ENCODE assay signal across 21 cellular contexts in the genomic region with DNA sequence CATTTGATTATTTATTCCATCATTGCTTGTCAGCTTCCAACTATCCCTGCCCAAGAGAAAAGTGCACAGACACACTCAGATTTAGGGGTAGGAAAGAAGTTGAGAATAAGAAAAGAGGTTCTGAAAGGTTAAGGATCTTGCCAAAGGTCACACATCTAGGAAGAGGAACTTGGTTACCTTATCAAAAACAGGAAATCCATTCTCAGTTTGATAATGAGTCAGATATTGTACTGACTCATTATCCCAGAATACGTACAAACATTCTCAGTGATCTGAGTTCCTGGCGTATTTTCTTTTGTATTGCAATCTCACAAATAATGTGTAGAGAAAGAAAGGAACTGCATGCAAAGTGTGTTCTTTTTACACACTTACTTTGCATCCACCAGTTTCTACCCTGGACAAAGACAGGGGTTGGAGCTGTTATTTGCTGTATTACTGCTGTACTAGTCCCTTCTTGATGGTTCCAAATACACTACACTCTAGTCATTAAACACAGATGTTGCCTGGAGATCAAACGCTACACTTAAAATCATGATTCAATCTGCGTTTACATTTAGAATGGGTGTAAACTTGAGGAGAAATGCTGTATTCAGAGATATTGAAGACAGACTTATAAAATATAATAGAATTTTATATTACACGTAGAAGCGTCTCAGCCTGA.
DNase-seq lines count a peak whose midpoint lies in the region; ATAC-seq and TF ChIP-seq lines count a peak whose summit lies in the region.
"Had no signal": no experiment of that assay in that cellular context is flagged by ENCODE, and none has a peak within 500 bp of the region (broad histone marks: within the 10 kb centered on the region; RNA-seq: fewer than 3 reads in every experiment).

No MANE protein-coding gene starts in this region.

- 77% methylated on average over 6 of the region's 6 CpGs for WGBS in mammary epithelial cell (ENCODE audit: low coverage, missing lambda C conversion rate)

- H3K4me3 Mint-ChIP-seq in MCF 10A (ENCODE audit: unreplicated experiment), result no peak overlapping the region
- H3K4me3 Mint-ChIP-seq in stimulated activated memory B cell treated with anti-CD40 and anti-IgM and Interleukin-4, amounts not matched to agents 10 μg/mL and 1 μg/mL and 100 μg/mL, for 72 hours, result no peak overlapping the region
- H3K4me3 Mint-ChIP-seq: H9 had no signal

- H3K4me1 ChIP-seq in mammary epithelial cell (ENCODE audit: insufficient read depth, low read length) (no peaks in the 10 kb centered on the region), BE2C (no peaks in the 10 kb centered on the region; the same call in 1 of the 2 replicates)
- H3K4me1 ChIP-seq: parathyroid adenoma had no signal

- BruUV-seq in MCF 10A (replicated peaks; lab: Mats Ljungman, UMichigan), result no TSS peak
- no TSS peak for BruUV-seq in mammary epithelial cell (replicated peaks; lab: Mats Ljungman, UMichigan)

- H3K9me3 ChIP-seq in mammary epithelial cell (replicated peaks; ENCODE audit: insufficient read depth, low read length), result no peaks in the 10 kb centered on the region
- H3K9me3 ChIP-seq in BE2C, result no peaks in the 10 kb centered on the region
- H3K9me3 ChIP-seq: heart right ventricle had no signal

- H3K27ac ChIP-seq in mammary epithelial cell (ENCODE audit: insufficient read depth, low read depth, low read length) (no peak overlapping the region), RWPE1 (no peak overlapping the region)
- H3K27ac ChIP-seq: epithelial cell of prostate, heart right ventricle, parathyroid adenoma had no signal

- dilution Hi-C loops in mammary epithelial cell (cut with HindIII; ENCODE audit: low sequenced_read_pairs), result no loop called here

- CTCF ChIA-PET in MCF 10A (lab: Yijun Ruan, JAX), result interaction anchor here (0.9 kb wide), 1 partner anchor 682 kb away, joined by 4 read pairs; no protein-coding TSS in a partner anchor
- CTCF ChIA-PET in mammary epithelial cell (lab: Charles Lee; ENCODE audit: low non-redundant PET), result no interaction called here
- CTCF ChIA-PET in RWPE1 (lab: Yijun Ruan, JAX), result interaction anchor here (0.5 kb wide), 1 partner anchor 1222 kb away, joined by 3 read pairs; no protein-coding TSS in a partner anchor

- peak; percentile 41 for ATAC-seq in esophagus mucosa
- peak; percentile 78 for ATAC-seq in stimulated activated memory B cell treated with anti-CD40 and anti-IgM and Interleukin-4, amounts not matched to agents 10 μg/mL and 1 μg/mL and 100 μg/mL, for 72 hours

- H3K4me1 Mint-ChIP-seq in MCF 10A (ENCODE audit: insufficient read depth, unreplicated experiment), result peaks cover 19% of the 10 kb centered on the region
- H3K4me1 Mint-ChIP-seq in stimulated activated memory B cell treated with anti-CD40 and anti-IgM and Interleukin-4, amounts not matched to agents 10 μg/mL and 1 μg/mL and 100 μg/mL, for 72 hours, result peaks cover 32% of the 10 kb centered on the region

- DNase-seq in MCF 10A (ENCODE audit: unreplicated experiment) (peak; percentile 17), mammary epithelial cell (no peak), RWPE1 (ENCODE audit: low spot score) (peak; percentile 29), NCI-H1092 (lab: John Stamatoyannopoulos, UW) (no peak), BE2C (no peak)
- no peak for DNase-seq in activated CD4-positive, alpha-beta T cell treated with anti-CD3 and anti-CD28 coated beads for 48 hours
- DNase-seq: activated CD4-positive, alpha-beta T cell treated with anti-CD3 and anti-CD28 coated beads, Interleukin-2, amount 50 U/mL, for 4 hours; activated T-cell treated with anti-CD3 and anti-CD28 coated beads, Interleukin-2, amount 50 U/mL, for 48 hours; COR-L47; H9; heart right ventricle; kidney glomerular epithelial cell; NCI-H1048; NCI-H82; SHP77; stimulated activated naive CD4-positive, alpha-beta T cell treated with Interleukin-2 at 50 U/mL for 16 hours; T-helper 9 cell had no signal

- no peaks in the 10 kb centered on the region for H3K9me3 Mint-ChIP-seq in MCF 10A (ENCODE audit: unreplicated experiment)
- peaks cover 3% of the 10 kb centered on the region for H3K9me3 Mint-ChIP-seq in stimulated activated memory B cell treated with anti-CD40 and anti-IgM and Interleukin-4, amounts not matched to agents 10 μg/mL and 1 μg/mL and 100 μg/mL, for 72 hours
- H3K9me3 Mint-ChIP-seq: H9 had no signal

- H2AFZ ChIP-seq in mammary epithelial cell (ENCODE audit: low read depth, low read length), result no peak overlapping the region
- H2AFZ ChIP-seq: parathyroid adenoma had no signal

- H3K4me2 ChIP-seq in mammary epithelial cell (ENCODE audit: insufficient read depth, low read depth, low read length), result no peak overlapping the region

- H4K20me1 ChIP-seq in mammary epithelial cell (ENCODE audit: insufficient read depth, low read length), result no peaks in the 10 kb centered on the region

- TF ChIP-seq CTCF in MCF 10A (IDR thresholded peaks at IDR 0.05; ENCODE audit: unreplicated experiment) (no peak), mammary epithelial cell (conservative IDR thresholded peaks at IDR 0.05 in 1 of 2, IDR thresholded peaks at IDR 0.05 in 1 of 2; ENCODE audit: extremely low read depth in 1 of 2, insufficient read depth in 1 of 2, low read depth in 1 of 2, low read length in 2 of 2) (no peak), RWPE1 (conservative IDR thresholded peaks at IDR 0.05; ENCODE audit: low read depth) (no peak), BE2C (IDR thresholded peaks at IDR 0.05; ENCODE audit: low read depth, low read length) (no peak)

- H3K27me3 Mint-ChIP-seq in MCF 10A (ENCODE audit: insufficient read depth, unreplicated experiment), result no peaks in the 10 kb centered on the region
- no peaks in the 10 kb centered on the region for H3K27me3 Mint-ChIP-seq in stimulated activated memory B cell treated with anti-CD40 and anti-IgM and Interleukin-4, amounts not matched to agents 10 μg/mL and 1 μg/mL and 100 μg/mL, for 72 hours

- POLR2A ChIA-PET in MCF 10A (lab: Yijun Ruan, JAX) (no interaction called here), RWPE1 (lab: Yijun Ruan, JAX; ENCODE audit: low non-redundant PET) (no interaction called here)

- H3K27me3 ChIP-seq in mammary epithelial cell (ENCODE audit: insufficient read depth, low read length) (no peaks in the 10 kb centered on the region), BE2C (no peaks in the 10 kb centered on the region)
- H3K27me3 ChIP-seq: heart right ventricle had no signal

- H3K4me3 ChIP-seq in mammary epithelial cell (replicated peaks in 1 of 3; ENCODE audit: insufficient read depth in 1 of 3, low read depth in 2 of 3, low read length in 3 of 3) (no peak overlapping the region), BE2C (ENCODE audit: low read depth, low read length) (no peak overlapping the region)
- H3K4me3 ChIP-seq: heart right ventricle had no signal

- intact Hi-C loops in MCF 10A (cut with micrococcal nuclease) (no loop called here), mammary epithelial cell (cut with micrococcal nuclease) (no loop called here)

- in situ Hi-C loops in mammary epithelial cell (cut with MboI; ENCODE audit: low sequenced_read_pairs in 2 of 2), result no loop called here

- H3K36me3 Mint-ChIP-seq in MCF 10A (ENCODE audit: insufficient read depth, unreplicated experiment), result no peaks in the 10 kb centered on the region
- H3K36me3 Mint-ChIP-seq in stimulated activated memory B cell treated with anti-CD40 and anti-IgM and Interleukin-4, amounts not matched to agents 10 μg/mL and 1 μg/mL and 100 μg/mL, for 72 hours, result no peaks in the 10 kb centered on the region

- no peaks in the 10 kb centered on the region for H3K79me2 ChIP-seq in mammary epithelial cell (ENCODE audit: insufficient read depth, low read length)
- H3K79me2 ChIP-seq: parathyroid adenoma had no signal

- no peak overlapping the region for H3K27ac Mint-ChIP-seq in MCF 10A (ENCODE audit: low read depth, unreplicated experiment)
- no peak overlapping the region for H3K27ac Mint-ChIP-seq in stimulated activated memory B cell treated with anti-CD40 and anti-IgM and Interleukin-4, amounts not matched to agents 10 μg/mL and 1 μg/mL and 100 μg/mL, for 72 hours
- H3K27ac Mint-ChIP-seq: H9 had no signal

- H3K36me3 ChIP-seq in mammary epithelial cell (ENCODE audit: insufficient read depth, low read length) (no peaks in the 10 kb centered on the region), BE2C (no peaks in the 10 kb centered on the region)
- H3K36me3 ChIP-seq: heart right ventricle had no signal

- no peak overlapping the region for H3K9ac ChIP-seq in mammary epithelial cell (ENCODE audit: insufficient read depth, low read length)
- H3K9ac ChIP-seq: parathyroid adenoma had no signal

Comparison
In these comparisons a context has a peak if more than half of its experiments do, and no peak if none do; other contexts are left out.
1. DNase-seq: peak in MCF 10A (single experiment) and RWPE1 (single experiment); none in mammary epithelial cell (single experiment), NCI-H1092 (single experiment), activated CD4-positive, alpha-beta T cell treated with anti-CD3 and anti-CD28 coated beads for 48 hours (single experiment) and BE2C (single experiment).